ENCODE assay signal across 8 cellular contexts in genomic region chr3:43620953-43621405, GRCh38. TPM values are rescaled to one million over a fixed set of nuclear protein-coding genes. Genes with fewer than 3 reads are reported as not detected.
DNase-seq lines count a peak whose midpoint lies in the region; ATAC-seq, FAIRE-seq and TF ChIP-seq lines count a peak whose summit lies in the region.

No MANE protein-coding gene starts in this region.

- no peaks in the 10 kb centered on the region for H3K9me3 ChIP-seq in BLaER1 treated with 17β-estradiol and CSF1 and Interleukin-3, amounts not matched to agents 10 nM and 100 nM (replicated peaks in 1 of 11)
- H3K9me3 ChIP-seq in Loucy (ENCODE audit: insufficient read depth, low read depth, low read length) (no peaks in the 10 kb centered on the region), colonic mucosa (no peaks in the 10 kb centered on the region), mucosa of stomach (ENCODE audit: control insufficient read depth, low read length) (no peaks in the 10 kb centered on the region)

- TF ChIP-seq CTCF in Loucy (conservative IDR thresholded peaks at IDR 0.05; ENCODE audit: low read length) = no peak
- TF ChIP-seq CTCF in colonic mucosa (IDR thresholded peaks at IDR 0.05) = no peak

- H3K9ac ChIP-seq in BLaER1 treated with 17β-estradiol and CSF1 and Interleukin-3, amounts not matched to agents 10 nM and 100 nM = peak overlapping the region; percentile 72 to 85 (median 83)
- H3K9ac ChIP-seq in Loucy (ENCODE audit: low read depth, low read length, poor library complexity, severe bottlenecking) (peak overlapping the region; percentile 87), colonic mucosa (ENCODE audit: low read depth in 2 of 2, low read length in 2 of 2) (peak overlapping the region; percentile 81 to 91), mucosa of stomach (ENCODE audit: low read length) (peak overlapping the region; percentile 85)

- intact Hi-C loops in colonic mucosa (cut with DNase I) = no loop called here

- no peaks in the 10 kb centered on the region for H3F3A ChIP-seq in Loucy (ENCODE audit: low read depth)

- DNase-seq in colonic mucosa (no peak), DMS114 treated with DMSO at 0.1 percent for 48 hours (lab: John Stamatoyannopoulos, UW; ENCODE audit: unreplicated experiment) (no peak), GM12892 (ENCODE audit: insufficient read length) (no peak), DMS79 treated with DMSO at 0.1 percent for 48 hours (lab: John Stamatoyannopoulos, UW) (no peak)

- no peak for ATAC-seq in GM18498 (IDR thresholded peaks at IDR 0.05; ENCODE audit: unreplicated experiment)

- TF ChIP-seq POLR2A in GM12892 (IDR thresholded peaks at IDR 0.05; ENCODE audit: low read depth, low read length) = no peak

- no peaks in the 10 kb centered on the region for H3K9me2 ChIP-seq in Loucy (replicated peaks; ENCODE audit: low read depth, low read length)

- peaks cover 11 to 20% (median 16%) of the 10 kb centered on the region in 10 experiments; a peak in 19 of 20 replicates for H3K4me1 ChIP-seq in BLaER1 treated with 17β-estradiol and CSF1 and Interleukin-3, amounts not matched to agents 10 nM and 100 nM
- peaks cover 12% of the 10 kb centered on the region for H3K4me1 ChIP-seq in Loucy (ENCODE audit: insufficient read depth, low read length, poor library complexity, severe bottlenecking)
- peaks cover 4% of the 10 kb centered on the region for H3K4me1 ChIP-seq in colonic mucosa
- H3K4me1 ChIP-seq in mucosa of stomach (ENCODE audit: control insufficient read depth, insufficient read depth, low read length) = peaks cover 4% of the 10 kb centered on the region

- no peak for FAIRE-seq in GM12892 (lab: Jason Lieb, UNC)

- peak overlapping the region; percentile 82 to 94 (median 87) for H3K4me3 ChIP-seq in BLaER1 treated with 17β-estradiol and CSF1 and Interleukin-3, amounts not matched to agents 10 nM and 100 nM
- H3K4me3 ChIP-seq in Loucy (ENCODE audit: low read length, poor library complexity, severe bottlenecking) (peak overlapping the region; percentile 77), colonic mucosa (peak overlapping the region; percentile 82), mucosa of stomach (ENCODE audit: low read length) (peak overlapping the region; percentile 73)

- peaks cover 0 to 6% (median 0%) of the 10 kb centered on the region in 11 experiments; a peak in 3 of 22 replicates for H4K20me1 ChIP-seq in BLaER1 treated with 17β-estradiol and CSF1 and Interleukin-3, amounts not matched to agents 10 nM and 100 nM
- H4K20me1 ChIP-seq in Loucy (ENCODE audit: insufficient read depth, low read length, poor library complexity, severe bottlenecking) = no peaks in the 10 kb centered on the region

- H3K4me2 ChIP-seq in BLaER1 treated with 17β-estradiol and CSF1 and Interleukin-3, amounts not matched to agents 10 nM and 100 nM = peak overlapping the region; percentile 83 to 99 (median 95)
- peak overlapping the region; percentile 91 for H3K4me2 ChIP-seq in Loucy (ENCODE audit: low read depth, low read length, poor library complexity, severe bottlenecking)

- H3K79me2 ChIP-seq in Loucy (ENCODE audit: insufficient read depth, low read length) = peaks cover 8% of the 10 kb centered on the region; the same call in 1 of the 2 replicates

- H3K27ac ChIP-seq in BLaER1 treated with 17β-estradiol and CSF1 and Interleukin-3, amounts not matched to agents 10 nM and 100 nM = peak overlapping the region in 4 of 11 experiments; percentile 52 to 73 (median 66); a peak in 5 of 22 replicates
- peak overlapping the region; percentile 75 for H3K27ac ChIP-seq in colonic mucosa

- no peaks in the 10 kb centered on the region; a peak in 1 of 22 replicates for H3K36me3 ChIP-seq in BLaER1 treated with 17β-estradiol and CSF1 and Interleukin-3, amounts not matched to agents 10 nM and 100 nM
- H3K36me3 ChIP-seq in Loucy (ENCODE audit: insufficient read depth, low read length) (no peaks in the 10 kb centered on the region), colonic mucosa (no peaks in the 10 kb centered on the region), mucosa of stomach (ENCODE audit: control insufficient read depth, insufficient read depth, low read length) (no peaks in the 10 kb centered on the region)

- H3K27me3 ChIP-seq in BLaER1 treated with 17β-estradiol and CSF1 and Interleukin-3, amounts not matched to agents 10 nM and 100 nM = no peaks in the 10 kb centered on the region
- H3K27me3 ChIP-seq in Loucy (ENCODE audit: insufficient read depth, low read length, poor library complexity, severe bottlenecking) = no peaks in the 10 kb centered on the region
- no peaks in the 10 kb centered on the region for H3K27me3 ChIP-seq in colonic mucosa
- no peaks in the 10 kb centered on the region for H3K27me3 ChIP-seq in mucosa of stomach (ENCODE audit: control insufficient read depth, insufficient read depth, low read length)

- peak overlapping the region; percentile 98 for H2AFZ ChIP-seq in Loucy (ENCODE audit: low read length)

RNA-seq across cellular contexts. Expression of gene ANO10, which starts 0.8 kb away (rescaled TPM):
- total RNA-seq in colonic mucosa = 10 to 100 TPM; 53.9 to 69.0 TPM
- 3.1 TPM for polyA plus RNA-seq in GM12892 (2012; ENCODE audit: missing spikeins)
